Comparison of ENCODE assay signal across 2 cellular contexts in the genomic region with DNA sequence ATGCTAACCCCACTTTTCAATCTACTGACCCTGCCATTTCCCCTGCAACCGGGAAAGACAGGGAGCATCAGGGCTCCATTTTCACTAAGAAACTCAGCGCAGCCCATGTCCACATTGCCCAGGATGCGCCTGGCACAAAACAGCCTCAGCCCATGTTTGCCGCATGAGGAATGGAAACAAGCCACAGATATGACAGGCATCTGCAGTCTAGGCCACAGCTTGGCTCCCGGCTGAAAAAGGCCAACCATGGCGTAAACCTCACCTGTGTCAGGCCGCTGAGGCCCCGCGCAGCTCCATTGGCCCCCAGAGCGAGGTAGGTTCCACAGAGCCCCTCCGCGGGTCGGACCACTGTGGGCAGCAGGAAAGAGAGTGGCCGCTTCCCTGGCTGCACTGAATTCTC.
TF ChIP-seq lines count a peak whose summit lies in the region.

No MANE protein-coding gene starts in this region.

TF ChIP-seq in HepG2, 621 proteins besides CTCF, POLR2A, EP300 and RAD21:
- TF ChIP-seq JUN (CRISPR knock-in tag; IDR thresholded peaks at IDR 0.05) (no peak), ZNF777 (CRISPR knock-in tag; IDR thresholded peaks at IDR 0.05) (no peak), ZNF446 (CRISPR knock-in tag; IDR thresholded peaks at IDR 0.05) (0 out of 2 replicates have a peak, but pooled peaks have one; percentile 36), RXRB (CRISPR knock-in tag; IDR thresholded peaks at IDR 0.05; ENCODE audit: borderline replicate concordance) (no peak)
- TF ChIP-seq, protein P1, sequence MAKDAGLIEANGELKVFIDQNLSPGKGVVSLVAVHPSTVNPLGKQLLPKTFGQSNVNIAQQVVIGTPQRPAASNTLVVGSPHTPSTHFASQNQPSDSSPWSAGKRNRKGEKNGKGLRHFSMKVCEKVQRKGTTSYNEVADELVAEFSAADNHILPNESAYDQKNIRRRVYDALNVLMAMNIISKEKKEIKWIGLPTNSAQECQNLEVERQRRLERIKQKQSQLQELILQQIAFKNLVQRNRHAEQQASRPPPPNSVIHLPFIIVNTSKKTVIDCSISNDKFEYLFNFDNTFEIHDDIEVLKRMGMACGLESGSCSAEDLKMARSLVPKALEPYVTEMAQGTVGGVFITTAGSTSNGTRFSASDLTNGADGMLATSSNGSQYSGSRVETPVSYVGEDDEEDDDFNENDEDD (CRISPR knock-in tag; IDR thresholded peaks at IDR 0.05; ENCODE audit: borderline replicate concordance), result no peak

TF ChIP-seq in SK-N-SH treated with all-trans-retinoic acid at 6 μM for 48 hours, 23 proteins besides CTCF, POLR2A, EP300 and RAD21:
- TF ChIP-seq ZNF565 (CRISPR knock-in tag; conservative IDR thresholded peaks at IDR 0.05; ENCODE audit: low read depth), result no peak
- no peak for TF ChIP-seq TOX (CRISPR knock-in tag; IDR thresholded peaks at IDR 0.05; ENCODE audit: borderline replicate concordance)
- TF ChIP-seq, protein P2, sequence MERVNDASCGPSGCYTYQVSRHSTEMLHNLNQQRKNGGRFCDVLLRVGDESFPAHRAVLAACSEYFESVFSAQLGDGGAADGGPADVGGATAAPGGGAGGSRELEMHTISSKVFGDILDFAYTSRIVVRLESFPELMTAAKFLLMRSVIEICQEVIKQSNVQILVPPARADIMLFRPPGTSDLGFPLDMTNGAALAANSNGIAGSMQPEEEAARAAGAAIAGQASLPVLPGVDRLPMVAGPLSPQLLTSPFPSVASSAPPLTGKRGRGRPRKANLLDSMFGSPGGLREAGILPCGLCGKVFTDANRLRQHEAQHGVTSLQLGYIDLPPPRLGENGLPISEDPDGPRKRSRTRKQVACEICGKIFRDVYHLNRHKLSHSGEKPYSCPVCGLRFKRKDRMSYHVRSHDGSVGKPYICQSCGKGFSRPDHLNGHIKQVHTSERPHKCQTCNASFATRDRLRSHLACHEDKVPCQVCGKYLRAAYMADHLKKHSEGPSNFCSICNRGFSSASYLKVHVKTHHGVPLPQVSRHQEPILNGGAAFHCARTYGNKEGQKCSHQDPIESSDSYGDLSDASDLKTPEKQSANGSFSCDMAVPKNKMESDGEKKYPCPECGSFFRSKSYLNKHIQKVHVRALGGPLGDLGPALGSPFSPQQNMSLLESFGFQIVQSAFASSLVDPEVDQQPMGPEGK (CRISPR knock-in tag; IDR thresholded peaks at IDR 0.05; ENCODE audit: borderline replicate concordance), result no peak
- no peak for TF ChIP-seq ISL1 (CRISPR knock-in tag; IDR thresholded peaks at IDR 0.05)
- no peak for TF ChIP-seq ESRRG (CRISPR knock-in tag; IDR thresholded peaks at IDR 0.05)
- TF ChIP-seq BACH2 (CRISPR knock-in tag; IDR thresholded peaks at IDR 0.05; ENCODE audit: borderline replicate concordance), result no peak
- no peak for TF ChIP-seq ZFP30 (CRISPR knock-in tag; IDR thresholded peaks at IDR 0.05)
- TF ChIP-seq ARNTL (CRISPR knock-in tag; IDR thresholded peaks at IDR 0.05; ENCODE audit: borderline replicate concordance, low read depth), result no peak
- TF ChIP-seq, protein P3, sequence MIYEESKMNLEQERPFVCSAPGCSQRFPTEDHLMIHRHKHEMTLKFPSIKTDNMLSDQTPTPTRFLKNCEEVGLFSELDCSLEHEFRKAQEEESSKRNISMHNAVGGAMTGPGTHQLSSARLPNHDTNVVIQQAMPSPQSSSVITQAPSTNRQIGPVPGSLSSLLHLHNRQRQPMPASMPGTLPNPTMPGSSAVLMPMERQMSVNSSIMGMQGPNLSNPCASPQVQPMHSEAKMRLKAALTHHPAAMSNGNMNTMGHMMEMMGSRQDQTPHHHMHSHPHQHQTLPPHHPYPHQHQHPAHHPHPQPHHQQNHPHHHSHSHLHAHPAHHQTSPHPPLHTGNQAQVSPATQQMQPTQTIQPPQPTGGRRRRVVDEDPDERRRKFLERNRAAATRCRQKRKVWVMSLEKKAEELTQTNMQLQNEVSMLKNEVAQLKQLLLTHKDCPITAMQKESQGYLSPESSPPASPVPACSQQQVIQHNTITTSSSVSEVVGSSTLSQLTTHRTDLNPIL (CRISPR knock-in tag; IDR thresholded peaks at IDR 0.05; ENCODE audit: low read depth), result no peak
- no peak for TF ChIP-seq TCF4 (CRISPR knock-in tag; IDR thresholded peaks at IDR 0.05; ENCODE audit: borderline replicate concordance)
- TF ChIP-seq ZC3H10 (CRISPR knock-in tag; IDR thresholded peaks at IDR 0.05), result no peak
- TF ChIP-seq SNAI2 (CRISPR knock-in tag; IDR thresholded peaks at IDR 0.05), result no peak
- TF ChIP-seq, protein P4, sequence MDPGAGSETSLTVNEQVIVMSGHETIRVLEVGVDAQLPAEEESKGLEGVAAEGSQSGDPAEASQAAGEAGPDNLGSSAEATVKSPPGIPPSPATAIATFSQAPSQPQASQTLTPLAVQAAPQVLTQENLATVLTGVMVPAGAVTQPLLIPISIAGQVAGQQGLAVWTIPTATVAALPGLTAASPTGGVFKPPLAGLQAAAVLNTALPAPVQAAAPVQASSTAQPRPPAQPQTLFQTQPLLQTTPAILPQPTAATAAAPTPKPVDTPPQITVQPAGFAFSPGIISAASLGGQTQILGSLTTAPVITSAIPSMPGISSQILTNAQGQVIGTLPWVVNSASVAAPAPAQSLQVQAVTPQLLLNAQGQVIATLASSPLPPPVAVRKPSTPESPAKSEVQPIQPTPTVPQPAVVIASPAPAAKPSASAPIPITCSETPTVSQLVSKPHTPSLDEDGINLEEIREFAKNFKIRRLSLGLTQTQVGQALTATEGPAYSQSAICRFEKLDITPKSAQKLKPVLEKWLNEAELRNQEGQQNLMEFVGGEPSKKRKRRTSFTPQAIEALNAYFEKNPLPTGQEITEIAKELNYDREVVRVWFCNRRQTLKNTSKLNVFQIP (CRISPR knock-in tag; IDR thresholded peaks at IDR 0.05; ENCODE audit: borderline replicate concordance, low read depth), result no peak
- TF ChIP-seq, protein P5, sequence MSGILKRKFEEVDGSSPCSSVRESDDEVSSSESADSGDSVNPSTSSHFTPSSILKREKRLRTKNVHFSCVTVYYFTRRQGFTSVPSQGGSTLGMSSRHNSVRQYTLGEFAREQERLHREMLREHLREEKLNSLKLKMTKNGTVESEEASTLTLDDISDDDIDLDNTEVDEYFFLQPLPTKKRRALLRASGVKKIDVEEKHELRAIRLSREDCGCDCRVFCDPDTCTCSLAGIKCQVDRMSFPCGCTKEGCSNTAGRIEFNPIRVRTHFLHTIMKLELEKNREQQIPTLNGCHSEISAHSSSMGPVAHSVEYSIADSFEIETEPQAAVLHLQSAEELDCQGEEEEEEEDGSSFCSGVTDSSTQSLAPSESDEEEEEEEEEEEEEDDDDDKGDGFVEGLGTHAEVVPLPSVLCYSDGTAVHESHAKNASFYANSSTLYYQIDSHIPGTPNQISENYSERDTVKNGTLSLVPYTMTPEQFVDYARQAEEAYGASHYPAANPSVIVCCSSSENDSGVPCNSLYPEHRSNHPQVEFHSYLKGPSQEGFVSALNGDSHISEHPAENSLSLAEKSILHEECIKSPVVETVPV (CRISPR knock-in tag; IDR thresholded peaks at IDR 0.05), result no peak
- TF ChIP-seq RARB (CRISPR knock-in tag; IDR thresholded peaks at IDR 0.05), result no peak
- TF ChIP-seq ZFP3 (CRISPR knock-in tag; IDR thresholded peaks at IDR 0.05), result no peak
- no peak for TF ChIP-seq OSR1 (CRISPR knock-in tag; IDR thresholded peaks at IDR 0.05)
- TF ChIP-seq GLIS3 (CRISPR knock-in tag; IDR thresholded peaks at IDR 0.05), result no peak
- TF ChIP-seq ZNF8 (CRISPR knock-in tag; IDR thresholded peaks at IDR 0.05), result no peak
